ENCODE assay signal across 8 cellular contexts in genomic region chr7:44750921-44751571, GRCh38. TPM values are rescaled to one million over a fixed set of nuclear protein-coding genes. Genes with fewer than 3 reads are reported as not detected.
DNase-seq lines count a peak whose midpoint lies in the region; ATAC-seq and FAIRE-seq lines count a peak whose summit lies in the region.
"Had no signal": no experiment of that assay in that cellular context is flagged by ENCODE, and none has a peak within 500 bp of the region (broad histone marks: within the 10 kb centered on the region; RNA-seq: fewer than 3 reads in every experiment).

No MANE protein-coding gene starts in this region.

- peak overlapping the region; percentile 82 for H3K4me3 Mint-ChIP-seq in activated naive CD8-positive, alpha-beta T cell treated with anti-CD3 and anti-CD28 coated beads for 36 hours

- peaks cover 46% of the 10 kb centered on the region for H3K4me1 Mint-ChIP-seq in activated naive CD8-positive, alpha-beta T cell treated with anti-CD3 and anti-CD28 coated beads for 36 hours

- H3K9ac ChIP-seq in NT2/D1 (ENCODE audit: insufficient read length, low read depth) = peak overlapping the region; percentile 58

- no peak for DNase-seq in NT2/D1 (ENCODE audit: low read depth, low spot score)
- DNase-seq in activated naive CD8-positive, alpha-beta T cell treated with anti-CD3 and anti-CD28 coated beads for 36 hours = peak; percentile 68
- DNase-seq in small intestine = peak; percentile 30
- no peak for DNase-seq in NCI-H2171 treated with DMSO at 0.1 percent for 48 hours (lab: John Stamatoyannopoulos, UW)
- DNase-seq in NCI-H1105 treated with DMSO at 0.1 percent for 48 hours (lab: John Stamatoyannopoulos, UW) = no peak

- peak overlapping the region; percentile 24 to 73 for H3K27ac ChIP-seq in small intestine (ENCODE audit: low read depth in 1 of 2, low read length in 1 of 2)

- 23 to 35% (median 28%) methylated on average over 6 of the region's 6 CpGs for WGBS in small intestine, 3 donors

- H3K36me3 Mint-ChIP-seq in activated naive CD8-positive, alpha-beta T cell treated with anti-CD3 and anti-CD28 coated beads for 36 hours = peaks cover 24% of the 10 kb centered on the region

- H3K27me3 Mint-ChIP-seq in activated naive CD8-positive, alpha-beta T cell treated with anti-CD3 and anti-CD28 coated beads for 36 hours = no peaks in the 10 kb centered on the region

- H3K27ac Mint-ChIP-seq in activated naive CD8-positive, alpha-beta T cell treated with anti-CD3 and anti-CD28 coated beads for 36 hours = peak overlapping the region; percentile 89

- H3K4me3 ChIP-seq in NT2/D1 (ENCODE audit: insufficient read length, low read depth) (no peak overlapping the region), small intestine (ENCODE audit: low read depth in 1 of 2, low read length in 2 of 2) (no peak overlapping the region)
- H3K4me3 ChIP-seq: body of pancreas had no signal

- FAIRE-seq in small intestine (lab: Jason Lieb, UNC) = no peak

- H3K36me3 ChIP-seq in NT2/D1 (ENCODE audit: insufficient read depth, insufficient read length, low read length) = peaks cover 18% of the 10 kb centered on the region
- no peaks in the 10 kb centered on the region for H3K36me3 ChIP-seq in small intestine (ENCODE audit: control insufficient read depth in 2 of 2, insufficient read depth in 2 of 2, low read length in 2 of 2)

- ATAC-seq in GM18858 (IDR thresholded peaks at IDR 0.05; ENCODE audit: unreplicated experiment) (peak; percentile 57), HG02642 (IDR thresholded peaks at IDR 0.05; ENCODE audit: poor library complexity, unreplicated experiment) (peak; percentile 62)
- ATAC-seq: body of pancreas had no signal

- no peaks in the 10 kb centered on the region for H3K9me3 ChIP-seq in NT2/D1 (ENCODE audit: insufficient read depth, low read length)
- H3K9me3 ChIP-seq in small intestine (ENCODE audit: control insufficient read depth, low read depth) = no peaks in the 10 kb centered on the region
- H3K9me3 ChIP-seq: body of pancreas had no signal

- no peaks in the 10 kb centered on the region for H3K9me3 Mint-ChIP-seq in activated naive CD8-positive, alpha-beta T cell treated with anti-CD3 and anti-CD28 coated beads for 36 hours

- peaks cover 5% of the 10 kb centered on the region for H3K27me3 ChIP-seq in NT2/D1 (ENCODE audit: insufficient read depth, insufficient read length)
- no peaks in the 10 kb centered on the region for H3K27me3 ChIP-seq in small intestine (ENCODE audit: control insufficient read depth in 2 of 2, insufficient read depth in 2 of 2, low read length in 2 of 2)
- H3K27me3 ChIP-seq: body of pancreas had no signal

- peaks cover 17% of the 10 kb centered on the region for H3K4me1 ChIP-seq in NT2/D1 (ENCODE audit: insufficient read depth, insufficient read length)
- H3K4me1 ChIP-seq in small intestine (ENCODE audit: control insufficient read depth in 2 of 2, insufficient read depth in 1 of 2, low read depth in 1 of 2, low read length in 1 of 2) = peaks cover 5 to 9% of the 10 kb centered on the region in 2 donors

RNA-seq across cellular contexts. Expression of gene ZMIZ2, which starts 2.4 kb away (rescaled TPM):
- total RNA-seq in activated naive CD8-positive, alpha-beta T cell treated with anti-CD3 and anti-CD28 coated beads for 36 hours = 100 to 1,000 TPM; 116 to 122 TPM
- polyA plus RNA-seq in small intestine = 10 to 100 TPM; 18.9 to 43.5 (median 31.8) TPM

RNA-seq across cellular contexts. Expression of gene PPIA, which starts 45.4 kb away (rescaled TPM):
- 1,000 to 10,000 TPM; 3,010 to 3,071 TPM for total RNA-seq in activated naive CD8-positive, alpha-beta T cell treated with anti-CD3 and anti-CD28 coated beads for 36 hours
- polyA plus RNA-seq in small intestine = 1,000 to 10,000 TPM; 2,604 to 4,480 (median 3,018) TPM

Comparison
In these comparisons a context has a peak if more than half of its experiments do, and no peak if none do; other contexts are left out.
1. DNase-seq: peak in activated naive CD8-positive, alpha-beta T cell treated with anti-CD3 and anti-CD28 coated beads for 36 hours (single experiment) and small intestine (single experiment); none in NT2/D1 (single experiment), NCI-H2171 treated with DMSO at 0.1 percent for 48 hours (single experiment) and NCI-H1105 treated with DMSO at 0.1 percent for 48 hours (single experiment).